Comparison of ENCODE assay signal across 8 cellular contexts in genomic region chr22:37676691-37677627, GRCh38. TPM values are rescaled to one million over a fixed set of nuclear protein-coding genes. Genes with fewer than 3 reads are reported as not detected.
DNase-seq lines count a peak whose midpoint lies in the region; ATAC-seq and TF ChIP-seq lines count a peak whose summit lies in the region.

No MANE protein-coding gene starts in this region.

- POLR2A ChIA-PET in IMR-90 (lab: Charles Lee; ENCODE audit: unreplicated experiment): interaction anchor here (0.6 to 2.8 kb wide), 4 partner anchors 18 to 166 kb away, joined by 4 to 14 read pairs (median 6); partner anchors contain the start of genes GGA1, PDXP and SH3BP1

- H3K9me3 Mint-ChIP-seq in CD4-positive, CD25-positive, alpha-beta regulatory T cell: no peaks in the 10 kb centered on the region
- no peaks in the 10 kb centered on the region for H3K9me3 Mint-ChIP-seq in activated naive CD4-positive, alpha-beta T cell treated with anti-CD3 and anti-CD28 coated beads, Interleukin-2, amount 10 ng/mL, durations not matched to agents 7 days and 5 days

- H2BK20ac ChIP-seq in IMR-90 (ENCODE audit: low read depth, low read length): 0 out of 2 replicates have a peak overlapping the region, but pooled peaks have one; percentile 24

- H4K20me1 ChIP-seq in IMR-90 (ENCODE audit: insufficient read depth, low read length): peaks cover 69% of the 10 kb centered on the region

- H3K79me2 ChIP-seq in parathyroid adenoma: no peaks in the 10 kb centered on the region

- H3K9me1 ChIP-seq in IMR-90 (ENCODE audit: insufficient read depth, low read length): no peaks in the 10 kb centered on the region; the same call in 1 of the 2 replicates

- dilution Hi-C loops in IMR-90 (cut with HindIII; ENCODE audit: low sequenced_read_pairs, unreplicated experiment): no loop called here

- H3K9ac ChIP-seq in IMR-90 (ENCODE audit: low read depth, low read length) (peak overlapping the region; percentile 97), parathyroid adenoma (no peak overlapping the region)

- BruUV-seq in IMR-90 (replicated peaks; lab: Mats Ljungman, UMichigan): no TSS peak

- peak overlapping the region; percentile 58 for H2BK120ac ChIP-seq in IMR-90 (ENCODE audit: low read depth, low read length)

- H3K27ac Mint-ChIP-seq in CD4-positive, CD25-positive, alpha-beta regulatory T cell: peak overlapping the region; percentile 97 to 100 (median 97)
- H3K27ac Mint-ChIP-seq in activated naive CD4-positive, alpha-beta T cell treated with anti-CD3 and anti-CD28 coated beads, Interleukin-2, amount 10 ng/mL, durations not matched to agents 7 days and 5 days: peak overlapping the region; percentile 100

- peak overlapping the region; percentile 90 to 97 (median 94) for H3K4me3 Mint-ChIP-seq in CD4-positive, CD25-positive, alpha-beta regulatory T cell
- H3K4me3 Mint-ChIP-seq in activated naive CD4-positive, alpha-beta T cell treated with anti-CD3 and anti-CD28 coated beads, Interleukin-2, amount 10 ng/mL, durations not matched to agents 7 days and 5 days: peak overlapping the region; percentile 80

- no peaks in the 10 kb centered on the region for H3K27me3 Mint-ChIP-seq in CD4-positive, CD25-positive, alpha-beta regulatory T cell
- H3K27me3 Mint-ChIP-seq in activated naive CD4-positive, alpha-beta T cell treated with anti-CD3 and anti-CD28 coated beads, Interleukin-2, amount 10 ng/mL, durations not matched to agents 7 days and 5 days: no peaks in the 10 kb centered on the region

- H2AK5ac ChIP-seq in IMR-90 (ENCODE audit: low read depth, low read length): peak overlapping the region; percentile 99

- H3K27me3 ChIP-seq in CD4-positive, CD25-positive, alpha-beta regulatory T cell (ENCODE audit: control insufficient read depth, insufficient read depth, low read length): no peaks in the 10 kb centered on the region
- H3K27me3 ChIP-seq in IMR-90 (ENCODE audit: control insufficient read depth, insufficient read depth, low read length) (no peaks in the 10 kb centered on the region), parathyroid adenoma (ENCODE audit: control insufficient read depth, insufficient read depth, low read length) (no peaks in the 10 kb centered on the region), thyroid gland (no peaks in the 10 kb centered on the region)

- peak overlapping the region; percentile 97 for H3K27ac ChIP-seq in CD4-positive, CD25-positive, alpha-beta regulatory T cell (ENCODE audit: insufficient read depth, low read length, poor library complexity, severe bottlenecking)
- peak overlapping the region; percentile 98 for H3K27ac ChIP-seq in IMR-90 (ENCODE audit: insufficient read depth, low read length)
- H3K27ac ChIP-seq in parathyroid adenoma: peak overlapping the region; percentile 85
- H3K27ac ChIP-seq in thyroid gland: peak overlapping the region; percentile 79 to 92 (median 88)

- DNase-seq in CD4-positive, CD25-positive, alpha-beta regulatory T cell: peak; percentile 89 to 96 (median 94)
- DNase-seq in GM20000 (ENCODE audit: low spot score) (peak; percentile 88), IMR-90 (peak; percentile 98), SK-N-DZ (ENCODE audit: low spot score) (peak; percentile 80), Right ventricle myocardium inferior (ENCODE audit: missing footprints) (peak; percentile 93), thyroid gland (peak; percentile 84 to 85)
- peak; percentile 95 for DNase-seq in activated naive CD4-positive, alpha-beta T cell treated with anti-CD3 and anti-CD28 coated beads, Interleukin-2, amount 10 ng/mL, durations not matched to agents 7 days and 5 days

- no peaks in the 10 kb centered on the region for H3K36me3 Mint-ChIP-seq in CD4-positive, CD25-positive, alpha-beta regulatory T cell
- H3K36me3 Mint-ChIP-seq in activated naive CD4-positive, alpha-beta T cell treated with anti-CD3 and anti-CD28 coated beads, Interleukin-2, amount 10 ng/mL, durations not matched to agents 7 days and 5 days: peaks cover 23% of the 10 kb centered on the region

- peaks cover 69% of the 10 kb centered on the region for H3K4me1 ChIP-seq in CD4-positive, CD25-positive, alpha-beta regulatory T cell (ENCODE audit: control insufficient read depth, insufficient read depth, low read length, poor library complexity, severe bottlenecking)
- H3K4me1 ChIP-seq in IMR-90 (ENCODE audit: control insufficient read depth, insufficient read depth, low read length): peaks cover 20% of the 10 kb centered on the region
- peaks cover 4% of the 10 kb centered on the region for H3K4me1 ChIP-seq in parathyroid adenoma
- peaks cover 27 to 45% of the 10 kb centered on the region in 2 donors for H3K4me1 ChIP-seq in thyroid gland

- intact Hi-C loops in IMR-90 (cut with micrococcal nuclease) (loop anchor here (5.0 kb wide), 1 partner anchor 130 kb away; no protein-coding TSS in a partner anchor), Right ventricle myocardium inferior (cut with DNase I) (loop anchor here (5.0 kb wide), 1 partner anchor 50 kb away; no protein-coding TSS in a partner anchor), thyroid gland (cut with DNase I) (loop anchor here (5.0 to 10.0 kb wide), 2 partner anchors 50 to 118 kb away; no protein-coding TSS in a partner anchor)

- WGBS in IMR-90 (ENCODE audit: extremely low coverage in 2 of 2, insufficient read length in 1 of 2), 2 experiments: 0% methylated on average over 1 of the region's 46 CpGs; no CpG with 5 or more reads in 1 of the 2 experiments
- WGBS in thyroid gland, 2 donors: 11 to 17% methylated on average over 20 to 26 of the region's 46 CpGs

- CTCF ChIA-PET in IMR-90 (lab: Yijun Ruan, JAX): no interaction called here
- CTCF ChIA-PET in activated naive CD4-positive, alpha-beta T cell treated with anti-CD3 and anti-CD28 coated beads, Interleukin-2, amount 10 ng/mL, durations not matched to agents 7 days and 5 days (lab: Charles Lee): interaction anchor here (0.5 to 21.2 kb wide), 3 partner anchors 18 to 65 kb away, joined by 3 to 506 read pairs (median 3); partner anchors contain the start of gene SH3BP1

- H3K36me3 ChIP-seq in CD4-positive, CD25-positive, alpha-beta regulatory T cell (ENCODE audit: control insufficient read depth, insufficient read depth, low read length): no peaks in the 10 kb centered on the region
- H3K36me3 ChIP-seq in IMR-90 (ENCODE audit: control insufficient read depth, insufficient read depth, low read length) (peaks cover 28% of the 10 kb centered on the region), parathyroid adenoma (ENCODE audit: control insufficient read depth, insufficient read depth, low read length) (no peaks in the 10 kb centered on the region), thyroid gland (no peaks in the 10 kb centered on the region)

- H3K23ac ChIP-seq in IMR-90 (ENCODE audit: low read depth, low read length): peak overlapping the region; percentile 98

- H3K4me2 ChIP-seq in IMR-90 (ENCODE audit: low read depth, low read length): peak overlapping the region; percentile 97
- peak overlapping the region; percentile 93 for H3K4me2 ChIP-seq in parathyroid adenoma (ENCODE audit: low read length)

- TF ChIP-seq POLR2A in IMR-90 (IDR thresholded peaks at IDR 0.05; ENCODE audit: low read depth, low read length): peak; percentile 90
- TF ChIP-seq POLR2A in thyroid gland (IDR thresholded peaks at IDR 0.05): no peak

- H3K18ac ChIP-seq in IMR-90 (ENCODE audit: low read depth, low read length): peak overlapping the region; percentile 67

- H3K56ac ChIP-seq in IMR-90 (ENCODE audit: extremely low read depth, insufficient read depth, low read length): peak overlapping the region; percentile 100

- H4K5ac ChIP-seq in IMR-90 (ENCODE audit: low read depth, low read length): peak overlapping the region; percentile 36

- no peak for TF ChIP-seq RAD21 in IMR-90 (IDR thresholded peaks at IDR 0.05; ENCODE audit: low read length)

- peak overlapping the region; percentile 100 for H2AK9ac ChIP-seq in IMR-90 (replicated peaks; ENCODE audit: low read depth, low read length, poor library complexity)

- H4K8ac ChIP-seq in IMR-90 (ENCODE audit: low read depth in 2 of 2, low read length in 2 of 2): peak overlapping the region; percentile 89 to 93

- H4K91ac ChIP-seq in IMR-90 (ENCODE audit: insufficient read depth, low read depth, low read length): peak overlapping the region; percentile 98

- H3K14ac ChIP-seq in IMR-90 (replicated peaks; ENCODE audit: low read depth, low read length): peak overlapping the region; percentile 100

- H2AFZ ChIP-seq in IMR-90 (replicated peaks; ENCODE audit: low read length, poor library complexity) (peak overlapping the region; percentile 81), parathyroid adenoma (no peak overlapping the region)

- peaks cover 0 to 66% (median 28%) of the 10 kb centered on the region in 4 donors for H3K4me1 Mint-ChIP-seq in CD4-positive, CD25-positive, alpha-beta regulatory T cell
- peaks cover 64% of the 10 kb centered on the region for H3K4me1 Mint-ChIP-seq in activated naive CD4-positive, alpha-beta T cell treated with anti-CD3 and anti-CD28 coated beads, Interleukin-2, amount 10 ng/mL, durations not matched to agents 7 days and 5 days

- H3K4me3 ChIP-seq in CD4-positive, CD25-positive, alpha-beta regulatory T cell (ENCODE audit: low read depth, low read length): peak overlapping the region; percentile 94
- H3K4me3 ChIP-seq in IMR-90 (ENCODE audit: insufficient read depth, low read depth, low read length) (peak overlapping the region; percentile 92), parathyroid adenoma (ENCODE audit: low read depth, low read length) (peak overlapping the region; percentile 75), thyroid gland (replicated peaks in 1 of 3) (peak overlapping the region in 1 of 3 donors; percentile 28)

- ATAC-seq in CD4-positive, CD25-positive, alpha-beta regulatory T cell (ENCODE audit: low read depth in 2 of 2): peak; percentile 89 to 90
- ATAC-seq in IMR-90 (ENCODE audit: low read depth): peak; percentile 56
- ATAC-seq in Right ventricle myocardium inferior: peak; percentile 19

- peak overlapping the region; percentile 99 for H3K4ac ChIP-seq in IMR-90 (ENCODE audit: low read depth, low read length)

- in situ Hi-C loops in IMR-90 (cut with MboI; ENCODE audit: low sequenced_read_pairs): no loop called here

- no peaks in the 10 kb centered on the region for H3K9me3 ChIP-seq in CD4-positive, CD25-positive, alpha-beta regulatory T cell (ENCODE audit: control insufficient read depth in 2 of 2, low read length in 2 of 2)
- H3K9me3 ChIP-seq in IMR-90 (ENCODE audit: control insufficient read depth, insufficient read depth, low read length) (no peaks in the 10 kb centered on the region), parathyroid adenoma (ENCODE audit: control insufficient read depth, low read length) (no peaks in the 10 kb centered on the region), thyroid gland (no peaks in the 10 kb centered on the region)

- H2BK15ac ChIP-seq in IMR-90 (ENCODE audit: low read depth, low read length): peak overlapping the region; percentile 7; the same call in 1 of the 3 replicates

- H3K79me1 ChIP-seq in IMR-90 (ENCODE audit: low read depth in 1 of 2, low read length in 2 of 2): peaks cover 12 to 62% of the 10 kb centered on the region in 2 experiments; a peak in 3 of 4 replicates

- TF ChIP-seq CTCF in GM20000 (IDR thresholded peaks at IDR 0.05; ENCODE audit: extremely low read depth, missing control alignments): no peak
- TF ChIP-seq CTCF in IMR-90 (conservative IDR thresholded peaks at IDR 0.05; ENCODE audit: low read depth, low read length): no peak
- TF ChIP-seq CTCF in parathyroid adenoma (IDR thresholded peaks at IDR 0.05): no peak
- TF ChIP-seq CTCF in thyroid gland (IDR thresholded peaks at IDR 0.05): no peak

- peak overlapping the region; percentile 98 for H2BK5ac ChIP-seq in IMR-90 (ENCODE audit: low read depth, low read length, poor library complexity, severe bottlenecking)

RNA-seq across cellular contexts. Expression of gene LGALS1, which starts 1.5 kb away (rescaled TPM):
- total RNA-seq in CD4-positive, CD25-positive, alpha-beta regulatory T cell: 209 TPM
- 100 to 1,000 TPM; 321 to 829 (median 545) TPM for polyA plus RNA-seq in CD4-positive, CD25-positive, alpha-beta regulatory T cell
- total RNA-seq in IMR-90 (2012; rRNA removed): 9,081 and 15,383 TPM in 2 replicates
- polyA plus RNA-seq in IMR-90 (2012; rRNA removed): 11,896 and 18,749 TPM in 2 replicates
- 53,551 and 65,152 TPM in 2 replicates for polyA plus RNA-seq in IMR-90 (2012; cell fraction: cytosol; rRNA removed)
- polyA plus RNA-seq in IMR-90 (2012; cell fraction: nucleus; rRNA removed; ENCODE audit: low replicate concordance): 5,542 and 13,774 TPM in 2 replicates
- 267 and 474 TPM in 2 replicates for polyA plus RNA-seq in SK-N-DZ (2014; cell fraction: cytosol; rRNA removed)
- polyA plus RNA-seq in SK-N-DZ (2014; cell fraction: nucleus; rRNA removed): 133 and 199 TPM in 2 replicates
- 1,345 TPM for total RNA-seq in Right ventricle myocardium inferior
- 100 to 1,000 TPM; 146 to 212 (median 188) TPM for total RNA-seq in thyroid gland

RNA-seq across cellular contexts. Expression of gene NOL12, which starts 9.2 kb away (rescaled TPM):
- 38.2 TPM for total RNA-seq in CD4-positive, CD25-positive, alpha-beta regulatory T cell
- polyA plus RNA-seq in CD4-positive, CD25-positive, alpha-beta regulatory T cell: 10 to 100 TPM; 33.7 to 46.9 (median 41.2) TPM
- total RNA-seq in IMR-90 (2012; rRNA removed) (16.0 and 29.7 TPM in 2 replicates), Right ventricle myocardium inferior (14.1 TPM), thyroid gland (10 to 100 TPM; 18.7 to 52.6 (median 47.6) TPM)
- polyA plus RNA-seq in IMR-90 (2012; rRNA removed): 25.6 and 25.7 TPM in 2 replicates
- polyA plus RNA-seq in IMR-90 (2012; cell fraction: cytosol; rRNA removed): 23.2 and 28.5 TPM in 2 replicates
- 44.8 and 73.3 TPM in 2 replicates for polyA plus RNA-seq in IMR-90 (2012; cell fraction: nucleus; rRNA removed; ENCODE audit: low replicate concordance)
- 66.1 and 69.1 TPM in 2 replicates for polyA plus RNA-seq in SK-N-DZ (2014; cell fraction: cytosol; rRNA removed)
- polyA plus RNA-seq in SK-N-DZ (2014; cell fraction: nucleus; rRNA removed): 81.1 and 85.1 TPM in 2 replicates

RNA-seq across cellular contexts. Expression of gene PDXP, which starts 18.4 kb away (rescaled TPM):
- 2.0 TPM for total RNA-seq in CD4-positive, CD25-positive, alpha-beta regulatory T cell
- 1 to 10 TPM; 1.1 to 5.8 (median 3.4) TPM for polyA plus RNA-seq in CD4-positive, CD25-positive, alpha-beta regulatory T cell
- total RNA-seq in IMR-90 (2012; rRNA removed) (5.4 and 5.6 TPM in 2 replicates), Right ventricle myocardium inferior (21.4 TPM), thyroid gland (10 to 100 TPM in 3 of 4 donors, 1 to 10 TPM in 1; 4.2 to 15.8 (median 12.3) TPM)
- 24.1 and 26.5 TPM in 2 replicates for polyA plus RNA-seq in IMR-90 (2012; rRNA removed)
- polyA plus RNA-seq in IMR-90 (2012; cell fraction: cytosol; rRNA removed): 17.9 and 18.9 TPM in 2 replicates
- polyA plus RNA-seq in IMR-90 (2012; cell fraction: nucleus; rRNA removed; ENCODE audit: low replicate concordance): 4.8 and 10.9 TPM in 2 replicates
- 118 and 143 TPM in 2 replicates for polyA plus RNA-seq in SK-N-DZ (2014; cell fraction: cytosol; rRNA removed)
- polyA plus RNA-seq in SK-N-DZ (2014; cell fraction: nucleus; rRNA removed): 74.2 and 93.5 TPM in 2 replicates

RNA-seq across cellular contexts. Expression of gene TRIOBP, which starts 19.9 kb away (rescaled TPM):
- total RNA-seq in CD4-positive, CD25-positive, alpha-beta regulatory T cell: 24.8 TPM
- polyA plus RNA-seq in CD4-positive, CD25-positive, alpha-beta regulatory T cell: 10 to 100 TPM; 10.9 to 19.2 (median 13.1) TPM
- total RNA-seq in IMR-90 (2012; rRNA removed) (46.4 and 47.5 TPM in 2 replicates), Right ventricle myocardium inferior (90.1 TPM), thyroid gland (100 to 1,000 TPM; 120 to 150 (median 140) TPM)
- polyA plus RNA-seq in IMR-90 (2012; rRNA removed): 65.5 and 69.8 TPM in 2 replicates
- polyA plus RNA-seq in IMR-90 (2012; cell fraction: cytosol; rRNA removed): 66.8 and 79.6 TPM in 2 replicates
- polyA plus RNA-seq in IMR-90 (2012; cell fraction: nucleus; rRNA removed; ENCODE audit: low replicate concordance): 42.7 and 68.1 TPM in 2 replicates
- polyA plus RNA-seq in SK-N-DZ (2014; cell fraction: cytosol; rRNA removed): 29.9 and 30.5 TPM in 2 replicates
- polyA plus RNA-seq in SK-N-DZ (2014; cell fraction: nucleus; rRNA removed): 38.1 and 57.4 TPM in 2 replicates

RNA-seq across cellular contexts. Expression of gene SH3BP1, which starts 37.5 kb away (rescaled TPM):
- total RNA-seq in CD4-positive, CD25-positive, alpha-beta regulatory T cell: 126 TPM
- polyA plus RNA-seq in CD4-positive, CD25-positive, alpha-beta regulatory T cell: 10 to 100 TPM; 10.1 to 17.8 (median 16.2) TPM
- 8.8 and 10.8 TPM in 2 replicates for total RNA-seq in IMR-90 (2012; rRNA removed)
- 30.0 and 33.3 TPM in 2 replicates for polyA plus RNA-seq in IMR-90 (2012; rRNA removed)
- polyA plus RNA-seq in IMR-90 (2012; cell fraction: cytosol; rRNA removed): 11.6 and 27.3 TPM in 2 replicates
- 67.7 and 113 TPM in 2 replicates for polyA plus RNA-seq in IMR-90 (2012; cell fraction: nucleus; rRNA removed; ENCODE audit: low replicate concordance)
- 16.5 and 22.0 TPM in 2 replicates for polyA plus RNA-seq in SK-N-DZ (2014; cell fraction: cytosol; rRNA removed)
- 17.6 and 25.1 TPM in 2 replicates for polyA plus RNA-seq in SK-N-DZ (2014; cell fraction: nucleus; rRNA removed)
- 1.5 TPM for total RNA-seq in Right ventricle myocardium inferior
- 10 to 100 TPM in 1 of 4 donors, 1 to 10 TPM in 2, under 1 TPM in 1; 0.81 to 10.1 (median 3.3) TPM for total RNA-seq in thyroid gland

Comparison
In these comparisons a context has a peak if more than half of its experiments do, and no peak if none do; other contexts are left out.
1. ATAC-seq: peak in every context shown above with its lines; median percentile 90 in CD4-positive, CD25-positive, alpha-beta regulatory T cell; 56 in IMR-90; 19 in Right ventricle myocardium inferior.